ENCODE assay signal across 14 cellular contexts in genomic region chr14:20799444-20799843, GRCh38. TPM values are rescaled to one million over a fixed set of nuclear protein-coding genes. Genes with fewer than 3 reads are reported as not detected.
A peak's percentile ranks its signal among the peaks of the same experiment; 100 is the strongest.
DNase-seq lines count a peak whose midpoint lies in the region; ATAC-seq, FAIRE-seq and TF ChIP-seq lines count a peak whose summit lies in the region.
"Had no signal": no experiment of that assay in that cellular context is flagged by ENCODE, and none has a peak within 500 bp of the region (broad histone marks: within the 10 kb centered on the region; RNA-seq: fewer than 3 reads in every experiment).

No MANE protein-coding gene starts in this region.

- H3K27me3 ChIP-seq in muscle layer of duodenum (ENCODE audit: low read depth, low read length) (no peaks in the 10 kb centered on the region), thoracic aorta (replicated peaks; ENCODE audit: insufficient read depth) (no peaks in the 10 kb centered on the region)
- H3K27me3 ChIP-seq: colonic mucosa had no signal

- no peaks in the 10 kb centered on the region for H3K9me3 ChIP-seq in muscle layer of duodenum (ENCODE audit: control insufficient read depth in 1 of 2, low read length in 2 of 2)
- H3K9me3 ChIP-seq in thoracic aorta = no peaks in the 10 kb centered on the region
- H3K9me3 ChIP-seq: colonic mucosa had no signal

- no peak for TF ChIP-seq CTCF in endothelial cell (IDR thresholded peaks at IDR 0.05; ENCODE audit: unreplicated experiment)
- no peak for TF ChIP-seq CTCF in thoracic aorta (IDR thresholded peaks at IDR 0.05)

- H3K9me3 Mint-ChIP-seq in endothelial cell (ENCODE audit: unreplicated experiment) = no peaks in the 10 kb centered on the region
- no peaks in the 10 kb centered on the region for H3K9me3 Mint-ChIP-seq in naive thymus-derived CD8-positive, alpha-beta T cell

- peak; percentile 46 for DNase-seq in SK-MEL-5 (ENCODE audit: low read depth, low spot score)
- DNase-seq in endothelial cell (ENCODE audit: low spot score) = no peak
- no peak for DNase-seq in thoracic aorta (ENCODE audit: low spot score)
- no peak for DNase-seq in naive thymus-derived CD8-positive, alpha-beta T cell
- no peak for DNase-seq in GM19239 (ENCODE audit: insufficient read length, low spot score)
- DNase-seq in Kasumi-1 (lab: John Stamatoyannopoulos, UW) = no peak
- no peak for DNase-seq in MV-4-11 (lab: John Stamatoyannopoulos, UW)
- DNase-seq: colonic mucosa; DMS79 treated with DMSO at 0.1 percent for 48 hours; glutamatergic neuron; IMR-90; stimulated activated CD4-positive, alpha-beta T cell treated with anti-CD3 and anti-CD28 coated beads, Interleukin-2, amount 100 ng/mL, for 24 hours had no signal

- ATAC-seq in thoracic aorta (ENCODE audit: insufficient number of reproducible peaks, low FRiP score, low read depth) = no peak
- ATAC-seq in naive thymus-derived CD8-positive, alpha-beta T cell = no peak
- ATAC-seq: Panc1 had no signal

- H3K4me1 Mint-ChIP-seq in endothelial cell (ENCODE audit: unreplicated experiment) = peaks cover 49% of the 10 kb centered on the region
- H3K4me1 Mint-ChIP-seq in naive thymus-derived CD8-positive, alpha-beta T cell = peaks cover 0 to 30% (median 5%) of the 10 kb centered on the region in 4 donors

- H3K27ac Mint-ChIP-seq in endothelial cell (ENCODE audit: unreplicated experiment) = peak overlapping the region; percentile 100
- no peak overlapping the region for H3K27ac Mint-ChIP-seq in naive thymus-derived CD8-positive, alpha-beta T cell

- peak overlapping the region; percentile 35 for H3K27ac ChIP-seq in muscle layer of duodenum (ENCODE audit: low read length)
- peak overlapping the region in 1 of 2 donors; percentile 31 for H3K27ac ChIP-seq in thoracic aorta
- H3K27ac ChIP-seq: colonic mucosa had no signal

- peaks cover 8% of the 10 kb centered on the region for H3K36me3 Mint-ChIP-seq in endothelial cell (ENCODE audit: low read depth, unreplicated experiment)
- H3K36me3 Mint-ChIP-seq in naive thymus-derived CD8-positive, alpha-beta T cell = no peaks in the 10 kb centered on the region

- FAIRE-seq in GM19239 (lab: Jason Lieb, UNC) = no peak

- in situ Hi-C loops in SK-MEL-5 (cut with HindIII; ENCODE audit: low pct_unique_long_range_greater_than_20kb, low sequenced_read_pairs) = no loop called here

- H3K4me3 ChIP-seq in muscle layer of duodenum (ENCODE audit: low read depth in 1 of 2, low read length in 2 of 2) = peak overlapping the region in 1 of 2 donors; percentile 28
- peak overlapping the region; percentile 62 for H3K4me3 ChIP-seq in thoracic aorta
- H3K4me3 ChIP-seq: colonic mucosa had no signal

- H3K36me3 ChIP-seq in muscle layer of duodenum (ENCODE audit: control insufficient read depth in 1 of 2, insufficient read depth in 2 of 2, low read length in 2 of 2) (no peaks in the 10 kb centered on the region), thoracic aorta (no peaks in the 10 kb centered on the region)
- H3K36me3 ChIP-seq: colonic mucosa had no signal

- H3K4me1 ChIP-seq in muscle layer of duodenum (ENCODE audit: control insufficient read depth in 1 of 2, insufficient read depth in 2 of 2, low read length in 2 of 2) (peaks cover 4 to 19% of the 10 kb centered on the region in 2 donors), thoracic aorta (ENCODE audit: control insufficient read depth in 1 of 2, low read depth in 2 of 2) (no peaks in the 10 kb centered on the region)
- H3K4me1 ChIP-seq: colonic mucosa had no signal

- H3K27me3 Mint-ChIP-seq in endothelial cell (ENCODE audit: unreplicated experiment) = peaks cover 8% of the 10 kb centered on the region
- H3K27me3 Mint-ChIP-seq in naive thymus-derived CD8-positive, alpha-beta T cell = peaks cover 0 to 12% (median 6%) of the 10 kb centered on the region in 5 donors

- POLR2A ChIA-PET in naive thymus-derived CD8-positive, alpha-beta T cell (lab: Charles Lee) = no interaction called here

- H3K4me3 Mint-ChIP-seq in endothelial cell (ENCODE audit: unreplicated experiment) = peak overlapping the region; percentile 81
- no peak overlapping the region for H3K4me3 Mint-ChIP-seq in naive thymus-derived CD8-positive, alpha-beta T cell

RNA-seq across cellular contexts. Expression of gene RNASE1, which starts 3.2 kb away (rescaled TPM):
- 0.21 TPM in 1 of 2 replicates, not detected in the other for total RNA-seq in SK-MEL-5 (2014; rRNA removed; shearing (Covaris generic))
- 0.18 TPM in 1 of 2 replicates, not detected in the other for polyA plus RNA-seq in SK-MEL-5 (2015; cell fraction: cytosol; rRNA removed)
- polyA plus RNA-seq in SK-MEL-5 (2015; cell fraction: nucleus; rRNA removed) = not detected in 2 replicates
- total RNA-seq in endothelial cell (ENCODE audit: unreplicated experiment) (31.6 TPM), thoracic aorta (100 to 1,000 TPM; 537 to 922 TPM)
- total RNA-seq in naive thymus-derived CD8-positive, alpha-beta T cell = 10 to 100 TPM in 1 of 2 experiments, 1 to 10 TPM in 1; 5.6 to 10.3 TPM
- polyA plus RNA-seq in naive thymus-derived CD8-positive, alpha-beta T cell = not detected
- total RNA-seq: IMR-90 had no signal
- polyA plus RNA-seq: IMR-90 had no signal

RNA-seq across cellular contexts. Expression of gene RNASE6, which starts 18.4 kb away (rescaled TPM):
- not detected in 2 replicates for total RNA-seq in SK-MEL-5 (2014; rRNA removed; shearing (Covaris generic))
- polyA plus RNA-seq in SK-MEL-5 (2015; cell fraction: cytosol; rRNA removed) = not detected in 2 replicates
- polyA plus RNA-seq in SK-MEL-5 (2015; cell fraction: nucleus; rRNA removed) = not detected in 2 replicates
- total RNA-seq in endothelial cell (ENCODE audit: unreplicated experiment) (13.7 TPM), thoracic aorta (10 to 100 TPM; 26.3 to 39.0 TPM)
- under 1 TPM; 0.74 to 0.81 TPM for total RNA-seq in naive thymus-derived CD8-positive, alpha-beta T cell
- under 1 TPM; 0.43 to 0.80 (median 0.75) TPM for polyA plus RNA-seq in naive thymus-derived CD8-positive, alpha-beta T cell
- total RNA-seq: IMR-90 had no signal
- polyA plus RNA-seq: IMR-90 had no signal

RNA-seq across cellular contexts. Expression of gene EDDM3B, which starts 31.2 kb away (rescaled TPM):
- not detected in 2 replicates for total RNA-seq in SK-MEL-5 (2014; rRNA removed; shearing (Covaris generic))
- not detected in 2 replicates for polyA plus RNA-seq in SK-MEL-5 (2015; cell fraction: cytosol; rRNA removed)
- not detected in 2 replicates for polyA plus RNA-seq in SK-MEL-5 (2015; cell fraction: nucleus; rRNA removed)
- total RNA-seq in endothelial cell (ENCODE audit: unreplicated experiment) (not detected), thoracic aorta (not detected)
- total RNA-seq in naive thymus-derived CD8-positive, alpha-beta T cell = not detected
- polyA plus RNA-seq in naive thymus-derived CD8-positive, alpha-beta T cell = not detected
- total RNA-seq: colonic mucosa, IMR-90 had no signal
- polyA plus RNA-seq: IMR-90 had no signal

RNA-seq across cellular contexts. Expression of gene EDDM3A, which starts 53.8 kb away (rescaled TPM):
- not detected in 2 replicates for total RNA-seq in SK-MEL-5 (2014; rRNA removed; shearing (Covaris generic))
- not detected in 2 replicates for polyA plus RNA-seq in SK-MEL-5 (2015; cell fraction: cytosol; rRNA removed)
- not detected in 2 replicates for polyA plus RNA-seq in SK-MEL-5 (2015; cell fraction: nucleus; rRNA removed)
- total RNA-seq in endothelial cell (ENCODE audit: unreplicated experiment) (not detected), thoracic aorta (not detected)
- total RNA-seq in naive thymus-derived CD8-positive, alpha-beta T cell = not detected
- not detected for polyA plus RNA-seq in naive thymus-derived CD8-positive, alpha-beta T cell
- total RNA-seq: colonic mucosa, IMR-90 had no signal
- polyA plus RNA-seq: IMR-90 had no signal

Comparison
In these comparisons a context has a peak if more than half of its experiments do, and no peak if none do; other contexts are left out.
1. RNA of gene RNASE1, which starts 3.2 kb away (total RNA-seq): 537 to 922 TPM in thoracic aorta; 31.6 TPM in endothelial cell (single experiment), 5.6 to 10.3 TPM in naive thymus-derived CD8-positive, alpha-beta T cell and 0.21 TPM in SK-MEL-5; every median in the first group is over 10 times any median in the second.